8 cellular contexts compared by ENCODE assay signal in the genomic region with DNA sequence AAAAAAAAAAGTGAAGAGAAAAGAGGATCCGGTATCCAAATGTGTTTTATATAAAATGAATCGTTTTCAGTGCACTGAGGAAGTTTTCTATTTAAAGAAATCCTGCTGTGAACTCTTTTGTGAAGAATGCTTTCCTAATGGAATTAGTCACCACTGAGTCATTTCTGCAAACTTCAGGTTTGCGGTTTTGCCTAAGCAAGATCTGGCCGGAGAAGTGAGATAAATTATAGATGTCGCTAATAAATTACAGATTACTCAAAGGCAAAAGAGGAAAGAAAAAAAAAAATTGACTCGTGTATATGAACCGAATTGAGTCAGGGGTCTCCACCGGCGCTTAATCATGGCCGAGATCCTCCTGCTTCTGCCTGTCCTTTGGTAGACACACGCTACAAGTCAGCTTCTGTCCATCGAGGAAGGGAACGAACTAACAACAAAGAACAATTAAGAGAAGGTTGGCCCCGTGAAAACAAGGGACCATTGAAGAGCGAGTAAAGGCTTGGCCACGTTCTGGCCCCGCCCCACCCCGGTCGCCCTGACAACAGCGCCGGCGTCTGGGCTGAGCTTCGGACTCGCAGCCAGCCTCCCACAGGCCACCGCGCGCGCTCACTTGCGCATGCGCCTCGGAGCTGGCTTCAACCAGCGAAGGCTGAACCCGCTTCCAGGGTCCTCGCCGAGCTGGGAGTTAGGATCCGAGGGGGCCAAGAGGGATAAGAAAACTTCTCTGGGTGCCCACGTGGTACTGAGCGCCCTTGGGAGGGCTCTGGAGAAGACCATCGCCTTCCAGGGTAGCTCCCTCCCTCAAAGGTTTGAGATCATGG. TPM values are rescaled to one million over a fixed set of nuclear protein-coding genes. Genes with fewer than 3 reads are reported as not detected.
DNase-seq lines count a peak whose midpoint lies in the region; ATAC-seq, FAIRE-seq and TF ChIP-seq lines count a peak whose summit lies in the region.

No MANE protein-coding gene starts in this region.

- no peaks in the 10 kb centered on the region for H3K9me3 ChIP-seq in ascending aorta
- H3K9me3 ChIP-seq in right cardiac atrium (ENCODE audit: control insufficient read depth, low read length), result no peaks in the 10 kb centered on the region
- no peaks in the 10 kb centered on the region for H3K9me3 ChIP-seq in psoas muscle

- H3K27me3 ChIP-seq in ascending aorta, result no peaks in the 10 kb centered on the region
- no peaks in the 10 kb centered on the region for H3K27me3 ChIP-seq in right cardiac atrium (ENCODE audit: control insufficient read depth, insufficient read depth)
- no peaks in the 10 kb centered on the region for H3K27me3 ChIP-seq in psoas muscle (ENCODE audit: insufficient read depth in 3 of 3, low read length in 2 of 3)

- TF ChIP-seq CTCF in ascending aorta (IDR thresholded peaks at IDR 0.05) (no peak), psoas muscle (IDR thresholded peaks at IDR 0.05) (no peak)

- 2% methylated on average over 39 of the region's 39 CpGs for WGBS in right cardiac atrium
- 0 to 1% (median 1%) methylated on average over 37 to 39 of the region's 39 CpGs for WGBS in psoas muscle, 3 donors

- FAIRE-seq in urothelium cell line (lab: Jason Lieb, UNC), result no peak

- peak; percentile 90 for TF ChIP-seq POLR2A in GM15510 (IDR thresholded peaks at IDR 0.05; ENCODE audit: borderline replicate concordance, extremely low read depth, insufficient read length)

- H3K4me3 ChIP-seq in ascending aorta (peak overlapping the region; percentile 50 to 70), right cardiac atrium (ENCODE audit: low read length) (peak overlapping the region; percentile 80), psoas muscle (peak overlapping the region; percentile 74)

- H3K36me3 ChIP-seq in ascending aorta (no peaks in the 10 kb centered on the region), psoas muscle (ENCODE audit: insufficient read depth in 1 of 2, low read depth in 1 of 2) (no peaks in the 10 kb centered on the region)

- H3K27ac ChIP-seq in ascending aorta, result peak overlapping the region; percentile 88 to 95
- peak overlapping the region; percentile 91 for H3K27ac ChIP-seq in right cardiac atrium (ENCODE audit: low read length)
- H3K27ac ChIP-seq in psoas muscle, result peak overlapping the region; percentile 77

- ATAC-seq in HG02885 (IDR thresholded peaks at IDR 0.05; ENCODE audit: poor library complexity, unreplicated experiment), result peak; percentile 96
- ATAC-seq in right cardiac atrium, result peak; percentile 99 to 100
- peak; percentile 99 to 100 (median 100) for ATAC-seq in psoas muscle

- H3K4me1 ChIP-seq in ascending aorta (peaks cover 3 to 39% of the 10 kb centered on the region in 2 donors), right cardiac atrium (ENCODE audit: control insufficient read depth, insufficient read depth, low read length) (peaks cover 2% of the 10 kb centered on the region), psoas muscle (peaks cover 12% of the 10 kb centered on the region)

- intact Hi-C loops in ascending aorta (cut with DNase I) (loop anchor here (1.0 to 5.0 kb wide), 5 partner anchors 16 to 614 kb away; a partner anchor contains a TSS), right cardiac atrium (cut with DNase I) (no loop called here), psoas muscle (cut with DNase I) (no loop called here)

- DNase-seq in NCI-H187 (lab: John Stamatoyannopoulos, UW), result peak; percentile 61 to 90
- peak; percentile 87 to 96 (median 91) for DNase-seq in T-helper 2 cell
- DNase-seq in ascending aorta (ENCODE audit: low spot score in 2 of 2), result peak; percentile 65 to 96
- DNase-seq in right cardiac atrium, result peak; percentile 96 to 99 (median 99)
- DNase-seq in psoas muscle, result peak; percentile 96 to 97
- peak; percentile 95 for DNase-seq in urothelium cell line (ENCODE audit: low spot score)

RNA-seq across cellular contexts. Expression of a gene that starts 33.0 kb away (rescaled TPM):
- 89.9 TPM for total RNA-seq in ascending aorta
- 10 to 100 TPM; 14.9 to 21.2 (median 16.8) TPM for total RNA-seq in right cardiac atrium
- polyA plus RNA-seq in right cardiac atrium, result 11.2 TPM
- 10 to 100 TPM in 2 of 4 donors, 1 to 10 TPM in 2; 6.4 to 11.0 (median 9.3) TPM for total RNA-seq in psoas muscle
- polyA plus RNA-seq in psoas muscle, result 10 to 100 TPM in 1 of 3 donors, 1 to 10 TPM in 2; 9.4 to 11.2 (median 9.6) TPM

RNA-seq across cellular contexts. Expression of a gene that starts 42.9 kb away (rescaled TPM):
- 163 TPM for total RNA-seq in ascending aorta
- 100 to 1,000 TPM in 3 of 4 donors, 10 to 100 TPM in 1; 91.3 to 121 (median 104) TPM for total RNA-seq in right cardiac atrium
- 233 TPM for polyA plus RNA-seq in right cardiac atrium
- 100 to 1,000 TPM in 2 of 4 donors, 10 to 100 TPM in 2; 88.9 to 109 (median 95.5) TPM for total RNA-seq in psoas muscle
- 100 to 1,000 TPM; 147 to 196 (median 195) TPM for polyA plus RNA-seq in psoas muscle

Comparison
In these comparisons a context has a peak if more than half of its experiments do, and no peak if none do; other contexts are left out.
1. Peak in every context shown above with its lines: DNase-seq, ATAC-seq, H3K4me3 ChIP-seq and H3K27ac ChIP-seq.